ENCODE assay signal across 1 cellular context in the genomic region with DNA sequence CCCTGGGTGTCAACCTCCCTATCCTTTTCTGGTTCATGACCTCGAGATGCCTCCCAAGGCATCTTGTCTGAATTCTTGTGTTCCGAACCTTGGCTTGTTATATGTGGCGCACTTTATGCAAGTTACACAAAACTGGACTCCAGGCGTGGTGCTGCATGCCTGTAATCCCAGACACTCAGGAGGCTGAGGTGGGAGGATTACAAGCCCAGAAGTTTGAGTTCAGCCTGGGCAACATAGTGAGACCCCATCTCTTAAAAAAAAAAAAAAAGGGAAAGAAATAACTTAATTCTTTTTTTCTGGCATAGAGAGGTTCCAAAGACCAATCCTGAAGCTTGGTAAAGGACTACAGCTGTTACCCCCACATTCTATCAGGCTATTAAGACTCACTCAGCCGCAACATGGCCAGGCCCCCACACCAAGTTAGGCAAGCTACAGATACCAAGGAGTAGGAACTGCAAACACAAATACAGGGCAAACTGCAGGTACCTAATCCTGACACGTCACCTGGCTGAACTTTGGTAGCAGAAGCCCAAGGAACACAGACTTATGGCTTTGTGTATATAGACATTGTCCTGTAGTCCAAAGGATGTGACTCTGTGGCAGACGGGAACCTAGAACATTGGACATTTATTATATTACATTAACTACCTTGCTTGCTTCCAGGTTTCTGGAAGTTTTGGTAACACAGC.
TF ChIP-seq lines count a peak whose summit lies in the region.

No MANE protein-coding gene starts in this region.

TF ChIP-seq in HCT116, 20 proteins besides CTCF, POLR2A, EP300 and RAD21 (continued from another document):
- TF ChIP-seq POLR2AphosphoS5 (IDR thresholded peaks at IDR 0.05; ENCODE audit: low read depth, low read length) (no peak), TCF7L2 (IDR thresholded peaks at IDR 0.05; ENCODE audit: borderline replicate concordance, extremely low read depth, insufficient read depth, insufficient read length) (no peak), EZH2 (IDR thresholded peaks at IDR 0.05) (no peak), EZH2phosphoT487 (IDR thresholded peaks at IDR 0.05; ENCODE audit: borderline replicate concordance) (no peak), YY1 (IDR thresholded peaks at IDR 0.05; ENCODE audit: extremely low read depth, insufficient replicate concordance, low read depth, low read length) (no peak), EGR1 (IDR thresholded peaks at IDR 0.05; ENCODE audit: low read depth) (no peak), ZFX (IDR thresholded peaks at IDR 0.05) (no peak), FOSL1 (IDR thresholded peaks at IDR 0.05; ENCODE audit: low read depth) (no peak), ELF1 (IDR thresholded peaks at IDR 0.05; ENCODE audit: borderline replicate concordance, low read depth) (no peak)
- TF ChIP-seq, protein P1, sequence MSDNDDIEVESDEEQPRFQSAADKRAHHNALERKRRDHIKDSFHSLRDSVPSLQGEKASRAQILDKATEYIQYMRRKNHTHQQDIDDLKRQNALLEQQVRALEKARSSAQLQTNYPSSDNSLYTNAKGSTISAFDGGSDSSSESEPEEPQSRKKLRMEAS (IDR thresholded peaks at IDR 0.05), result no peak
- TF ChIP-seq, protein P2, sequence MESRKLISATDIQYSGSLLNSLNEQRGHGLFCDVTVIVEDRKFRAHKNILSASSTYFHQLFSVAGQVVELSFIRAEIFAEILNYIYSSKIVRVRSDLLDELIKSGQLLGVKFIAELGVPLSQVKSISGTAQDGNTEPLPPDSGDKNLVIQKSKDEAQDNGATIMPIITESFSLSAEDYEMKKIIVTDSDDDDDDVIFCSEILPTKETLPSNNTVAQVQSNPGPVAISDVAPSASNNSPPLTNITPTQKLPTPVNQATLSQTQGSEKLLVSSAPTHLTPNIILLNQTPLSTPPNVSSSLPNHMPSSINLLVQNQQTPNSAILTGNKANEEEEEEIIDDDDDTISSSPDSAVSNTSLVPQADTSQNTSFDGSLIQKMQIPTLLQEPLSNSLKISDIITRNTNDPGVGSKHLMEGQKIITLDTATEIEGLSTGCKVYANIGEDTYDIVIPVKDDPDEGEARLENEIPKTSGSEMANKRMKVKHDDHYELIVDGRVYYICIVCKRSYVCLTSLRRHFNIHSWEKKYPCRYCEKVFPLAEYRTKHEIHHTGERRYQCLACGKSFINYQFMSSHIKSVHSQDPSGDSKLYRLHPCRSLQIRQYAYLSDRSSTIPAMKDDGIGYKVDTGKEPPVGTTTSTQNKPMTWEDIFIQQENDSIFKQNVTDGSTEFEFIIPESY (IDR thresholded peaks at IDR 0.05; ENCODE audit: extremely low read depth, insufficient replicate concordance, low read length), result no peak
